Comparison of ENCODE assay signal across 1 cellular context in genomic region chr13:68982961-68983619, GRCh38.
TF ChIP-seq lines count a peak whose summit lies in the region.

No MANE protein-coding gene starts in this region.

TF ChIP-seq in WTC11, 78 proteins besides CTCF, POLR2A, EP300 and RAD21 (continued from another document):
- TF ChIP-seq AR (CRISPR knock-in tag; IDR thresholded peaks at IDR 0.05) = no peak
- TF ChIP-seq USF2 (CRISPR knock-in tag; IDR thresholded peaks at IDR 0.05) = no peak
- TF ChIP-seq GABPB1 (CRISPR knock-in tag; IDR thresholded peaks at IDR 0.05) = no peak
TF ChIP-seq in WTC11: peak in this region for 0.
